1 cellular context compared by ENCODE assay signal in the genomic region with DNA sequence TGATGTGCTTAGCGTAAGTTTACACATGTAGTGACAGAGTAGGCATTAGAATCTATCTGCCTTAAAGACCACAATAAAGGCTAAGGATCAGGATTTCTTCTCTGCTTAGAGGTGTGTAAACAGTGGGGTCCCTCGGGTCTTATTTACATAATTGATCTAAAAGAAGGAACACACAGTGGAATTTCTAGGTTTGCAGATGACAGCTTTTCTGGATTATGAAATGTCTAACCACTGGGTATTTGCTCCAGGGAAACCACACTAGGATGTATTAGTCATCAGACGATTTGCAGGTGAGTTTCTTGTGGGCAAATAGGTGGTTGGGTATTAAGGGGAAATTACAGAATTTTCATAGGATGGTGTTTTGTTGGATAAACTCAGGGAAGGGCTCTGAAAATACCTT.
TF ChIP-seq lines count a peak whose summit lies in the region.

No MANE protein-coding gene starts in this region.

TF ChIP-seq in HepG2, 621 proteins besides CTCF, POLR2A, EP300 and RAD21 (continued from another document and continues in another):
- TF ChIP-seq THRA (CRISPR knock-in tag; IDR thresholded peaks at IDR 0.05; ENCODE audit: borderline replicate concordance) (peak; percentile 82; the same call in 1 of the 2 replicates), BCL3 (CRISPR knock-in tag; IDR thresholded peaks at IDR 0.05) (no peak), SNRNP70 (IDR thresholded peaks at IDR 0.05; ENCODE audit: low read depth, low read length) (no peak), ZNF10 (CRISPR knock-in tag; IDR thresholded peaks at IDR 0.05; ENCODE audit: borderline replicate concordance, low read depth) (no peak), SALL1 (CRISPR knock-in tag; IDR thresholded peaks at IDR 0.05) (peak; percentile 35; the same call in 1 of the 2 replicates), MED13 (CRISPR knock-in tag; IDR thresholded peaks at IDR 0.05) (no peak), NFE2L1 (CRISPR knock-in tag; IDR thresholded peaks at IDR 0.05; ENCODE audit: borderline replicate concordance) (no peak), TBX2 (CRISPR knock-in tag; IDR thresholded peaks at IDR 0.05; ENCODE audit: borderline replicate concordance) (0 out of 2 replicates have a peak, but pooled peaks have one; percentile 34), SIN3A (IDR thresholded peaks at IDR 0.05; ENCODE audit: borderline replicate concordance, low read depth, low read length) (0 out of 2 replicates have a peak, but pooled peaks have one; percentile 23), ZNF337 (CRISPR knock-in tag; IDR thresholded peaks at IDR 0.05; ENCODE audit: borderline replicate concordance, low read depth) (0 out of 2 replicates have a peak, but pooled peaks have one; percentile 25), FOXK1 (CRISPR knock-in tag; IDR thresholded peaks at IDR 0.05; ENCODE audit: borderline replicate concordance, low read depth) (peak; percentile 66; the same call in 1 of the 2 replicates), ZNF160 (CRISPR knock-in tag; IDR thresholded peaks at IDR 0.05) (no peak), SAFB2 (CRISPR knock-in tag; IDR thresholded peaks at IDR 0.05; ENCODE audit: borderline replicate concordance, low read depth) (no peak), MYC (CRISPR knock-in tag; IDR thresholded peaks at IDR 0.05; ENCODE audit: borderline replicate concordance) (no peak), ARNT (IDR thresholded peaks at IDR 0.05) (no peak), ARID5B (CRISPR knock-in tag; IDR thresholded peaks at IDR 0.05) (peak; percentile 94), RXRB (CRISPR knock-in tag; IDR thresholded peaks at IDR 0.05; ENCODE audit: borderline replicate concordance) (peak; percentile 76), KLF16 (CRISPR knock-in tag; IDR thresholded peaks at IDR 0.05) (peak in 1 of 2 experiments; percentile 74; a peak in 1 of 4 replicates), ARID4A (CRISPR knock-in tag; IDR thresholded peaks at IDR 0.05; ENCODE audit: borderline replicate concordance) (peak; percentile 55; the same call in 1 of the 2 replicates), ZNF674 (CRISPR knock-in tag; IDR thresholded peaks at IDR 0.05; ENCODE audit: low read depth) (no peak), PLRG1 (conservative IDR thresholded peaks at IDR 0.05) (no peak), ZMYM4 (CRISPR knock-in tag; IDR thresholded peaks at IDR 0.05) (peak; percentile 47; the same call in 1 of the 2 replicates), ZMYM2 (CRISPR knock-in tag; IDR thresholded peaks at IDR 0.05) (0 out of 2 replicates have a peak, but pooled peaks have one; percentile 27), CCAR2 (optimal IDR thresholded peaks at IDR 0.05; ENCODE audit: low read depth, low read length) (no peak), ATAD3A (CRISPR knock-in tag; IDR thresholded peaks at IDR 0.05) (no peak), PITX1 (CRISPR knock-in tag; IDR thresholded peaks at IDR 0.05) (peak; percentile 84), SMAD1 (CRISPR knock-in tag; IDR thresholded peaks at IDR 0.05; ENCODE audit: borderline replicate concordance, low read depth) (no peak), CREM (IDR thresholded peaks at IDR 0.05) (peak; percentile 88), CREM (CRISPR knock-in tag; IDR thresholded peaks at IDR 0.05) (no peak), PAF1 (CRISPR knock-in tag; IDR thresholded peaks at IDR 0.05) (no peak), HDAC2 (CRISPR knock-in tag; IDR thresholded peaks at IDR 0.05) (peak; percentile 52; the same call in 1 of the 2 replicates), ZNF652 (CRISPR knock-in tag; IDR thresholded peaks at IDR 0.05; ENCODE audit: borderline replicate concordance, low read depth) (no peak)
- TF ChIP-seq, protein P1, sequence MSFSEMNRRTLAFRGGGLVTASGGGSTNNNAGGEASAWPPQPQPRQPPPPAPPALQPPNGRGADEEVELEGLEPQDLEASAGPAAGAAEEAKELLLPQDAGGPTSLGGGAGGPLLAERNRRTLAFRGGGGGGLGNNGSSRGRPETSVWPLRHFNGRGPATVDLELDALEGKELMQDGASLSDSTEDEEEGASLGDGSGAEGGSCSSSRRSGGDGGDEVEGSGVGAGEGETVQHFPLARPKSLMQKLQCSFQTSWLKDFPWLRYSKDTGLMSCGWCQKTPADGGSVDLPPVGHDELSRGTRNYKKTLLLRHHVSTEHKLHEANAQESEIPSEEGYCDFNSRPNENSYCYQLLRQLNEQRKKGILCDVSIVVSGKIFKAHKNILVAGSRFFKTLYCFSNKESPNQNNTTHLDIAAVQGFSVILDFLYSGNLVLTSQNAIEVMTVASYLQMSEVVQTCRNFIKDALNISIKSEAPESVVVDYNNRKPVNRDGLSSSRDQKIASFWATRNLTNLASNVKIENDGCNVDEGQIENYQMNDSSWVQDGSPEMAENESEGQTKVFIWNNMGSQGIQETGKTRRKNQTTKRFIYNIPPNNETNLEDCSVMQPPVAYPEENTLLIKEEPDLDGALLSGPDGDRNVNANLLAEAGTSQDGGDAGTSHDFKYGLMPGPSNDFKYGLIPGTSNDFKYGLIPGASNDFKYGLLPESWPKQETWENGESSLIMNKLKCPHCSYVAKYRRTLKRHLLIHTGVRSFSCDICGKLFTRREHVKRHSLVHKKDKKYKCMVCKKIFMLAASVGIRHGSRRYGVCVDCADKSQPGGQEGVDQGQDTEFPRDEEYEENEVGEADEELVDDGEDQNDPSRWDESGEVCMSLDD (CRISPR knock-in tag; IDR thresholded peaks at IDR 0.05; ENCODE audit: borderline replicate concordance): peak; percentile 60; the same call in 1 of the 2 replicates
- TF ChIP-seq, protein P2, sequence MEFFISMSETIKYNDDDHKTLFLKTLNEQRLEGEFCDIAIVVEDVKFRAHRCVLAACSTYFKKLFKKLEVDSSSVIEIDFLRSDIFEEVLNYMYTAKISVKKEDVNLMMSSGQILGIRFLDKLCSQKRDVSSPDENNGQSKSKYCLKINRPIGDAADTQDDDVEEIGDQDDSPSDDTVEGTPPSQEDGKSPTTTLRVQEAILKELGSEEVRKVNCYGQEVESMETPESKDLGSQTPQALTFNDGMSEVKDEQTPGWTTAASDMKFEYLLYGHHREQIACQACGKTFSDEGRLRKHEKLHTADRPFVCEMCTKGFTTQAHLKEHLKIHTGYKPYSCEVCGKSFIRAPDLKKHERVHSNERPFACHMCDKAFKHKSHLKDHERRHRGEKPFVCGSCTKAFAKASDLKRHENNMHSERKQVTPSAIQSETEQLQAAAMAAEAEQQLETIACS (CRISPR knock-in tag; IDR thresholded peaks at IDR 0.05): no peak
- TF ChIP-seq, protein P3, sequence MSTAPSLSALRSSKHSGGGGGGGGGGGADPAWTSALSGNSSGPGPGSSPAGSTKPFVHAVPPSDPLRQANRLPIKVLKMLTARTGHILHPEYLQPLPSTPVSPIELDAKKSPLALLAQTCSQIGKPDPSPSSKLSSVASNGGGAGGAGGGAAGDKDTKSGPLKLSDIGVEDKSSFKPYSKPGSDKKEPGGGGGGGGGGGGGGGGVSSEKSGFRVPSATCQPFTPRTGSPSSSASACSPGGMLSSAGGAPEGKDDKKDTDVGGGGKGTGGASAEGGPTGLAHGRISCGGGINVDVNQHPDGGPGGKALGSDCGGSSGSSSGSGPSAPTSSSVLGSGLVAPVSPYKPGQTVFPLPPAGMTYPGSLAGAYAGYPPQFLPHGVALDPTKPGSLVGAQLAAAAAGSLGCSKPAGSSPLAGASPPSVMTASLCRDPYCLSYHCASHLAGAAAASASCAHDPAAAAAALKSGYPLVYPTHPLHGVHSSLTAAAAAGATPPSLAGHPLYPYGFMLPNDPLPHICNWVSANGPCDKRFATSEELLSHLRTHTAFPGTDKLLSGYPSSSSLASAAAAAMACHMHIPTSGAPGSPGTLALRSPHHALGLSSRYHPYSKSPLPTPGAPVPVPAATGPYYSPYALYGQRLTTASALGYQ (CRISPR knock-in tag; IDR thresholded peaks at IDR 0.05): peak; percentile 89
- TF ChIP-seq, protein P4, sequence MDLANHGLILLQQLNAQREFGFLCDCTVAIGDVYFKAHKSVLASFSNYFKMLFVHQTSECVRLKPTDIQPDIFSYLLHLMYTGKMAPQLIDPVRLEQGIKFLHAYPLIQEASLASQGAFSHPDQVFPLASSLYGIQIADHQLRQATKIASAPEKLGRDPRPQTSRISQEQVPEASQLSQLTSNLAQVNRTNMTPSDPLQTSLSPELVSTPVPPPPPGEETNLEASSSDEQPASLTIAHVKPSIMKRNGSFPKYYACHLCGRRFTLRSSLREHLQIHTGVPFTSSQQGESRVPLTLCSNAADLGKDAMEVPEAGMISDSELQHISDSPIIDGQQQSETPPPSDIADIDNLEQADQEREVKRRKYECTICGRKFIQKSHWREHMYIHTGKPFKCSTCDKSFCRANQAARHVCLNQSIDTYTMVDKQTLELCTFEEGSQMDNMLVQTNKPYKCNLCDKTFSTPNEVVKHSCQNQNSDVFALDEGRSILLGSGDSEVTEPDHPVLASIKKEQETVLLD (CRISPR knock-in tag; IDR thresholded peaks at IDR 0.05; ENCODE audit: low read depth): no peak
- TF ChIP-seq, protein P5, sequence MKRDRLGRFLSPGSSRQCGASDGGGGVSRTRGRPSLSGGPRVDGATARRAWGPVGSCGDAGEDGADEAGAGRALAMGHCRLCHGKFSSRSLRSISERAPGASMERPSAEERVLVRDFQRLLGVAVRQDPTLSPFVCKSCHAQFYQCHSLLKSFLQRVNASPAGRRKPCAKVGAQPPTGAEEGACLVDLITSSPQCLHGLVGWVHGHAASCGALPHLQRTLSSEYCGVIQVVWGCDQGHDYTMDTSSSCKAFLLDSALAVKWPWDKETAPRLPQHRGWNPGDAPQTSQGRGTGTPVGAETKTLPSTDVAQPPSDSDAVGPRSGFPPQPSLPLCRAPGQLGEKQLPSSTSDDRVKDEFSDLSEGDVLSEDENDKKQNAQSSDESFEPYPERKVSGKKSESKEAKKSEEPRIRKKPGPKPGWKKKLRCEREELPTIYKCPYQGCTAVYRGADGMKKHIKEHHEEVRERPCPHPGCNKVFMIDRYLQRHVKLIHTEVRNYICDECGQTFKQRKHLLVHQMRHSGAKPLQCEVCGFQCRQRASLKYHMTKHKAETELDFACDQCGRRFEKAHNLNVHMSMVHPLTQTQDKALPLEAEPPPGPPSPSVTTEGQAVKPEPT (CRISPR knock-in tag; IDR thresholded peaks at IDR 0.05; ENCODE audit: low read depth): no peak
